Comparison of ENCODE assay signal across 15 cellular contexts in genomic region chr4:169033660-169034059, GRCh38. TPM values are rescaled to one million over a fixed set of nuclear protein-coding genes. Genes with fewer than 3 reads are reported as not detected.
DNase-seq lines count a peak whose midpoint lies in the region; FAIRE-seq and TF ChIP-seq lines count a peak whose summit lies in the region.
"Had no signal": no experiment of that assay in that cellular context is flagged by ENCODE, and none has a peak within 500 bp of the region (broad histone marks: within the 10 kb centered on the region; RNA-seq: fewer than 3 reads in every experiment).

No MANE protein-coding gene starts in this region.

- FAIRE-seq in keratinocyte (lab: Jason Lieb, UNC) = peak; percentile 87
- FAIRE-seq: D721Med had no signal

- H3K9me1 ChIP-seq in keratinocyte (ENCODE audit: control insufficient read depth, extremely low read depth, insufficient read depth, low read length) = no peaks in the 10 kb centered on the region

- no peaks in the 10 kb centered on the region for H4K20me1 ChIP-seq in keratinocyte (ENCODE audit: control insufficient read depth, extremely low read depth, insufficient read depth, low read length)

- H3K9me3 ChIP-seq in keratinocyte (ENCODE audit: control insufficient read depth, low read depth, low read length) = no peaks in the 10 kb centered on the region

- no peaks in the 10 kb centered on the region for H3K36me3 ChIP-seq in keratinocyte (ENCODE audit: control insufficient read depth in 2 of 2, extremely low read depth in 1 of 2, insufficient read depth in 2 of 2, low read length in 2 of 2)

- dilution Hi-C loops in keratinocyte (cut with MboI; ENCODE audit: extremely low pct_ligation_motif_present, low sequenced_read_pairs) = no loop called here

- POLR2A ChIA-PET in HEK293T (lab: Yijun Ruan, JAX) = interaction anchor here (0.6 to 1.6 kb wide), 9 partner anchors 8 to 219 kb away, joined by 3 to 8 read pairs (median 3); partner anchors contain the start of gene CBR4
- POLR2A ChIA-PET in RWPE1 (lab: Yijun Ruan, JAX; ENCODE audit: low non-redundant PET) = no interaction called here

- peak overlapping the region; percentile 11 for H3K4me2 ChIP-seq in keratinocyte (ENCODE audit: control insufficient read depth, extremely low read depth, insufficient read depth, low read depth, low read length)

- H3K4me3 ChIP-seq in keratinocyte (ENCODE audit: control insufficient read depth in 2 of 3, extremely low read depth in 1 of 3, insufficient read depth in 2 of 3, low read depth in 1 of 3, low read length in 3 of 3) (no peak overlapping the region), coronary artery (no peak overlapping the region)

- peaks cover 18% of the 10 kb centered on the region for H3K4me1 ChIP-seq in keratinocyte (ENCODE audit: control insufficient read depth, extremely low read depth, insufficient read depth, low read length)

- H3K27me3 ChIP-seq in keratinocyte (ENCODE audit: control insufficient read depth, extremely low read depth, insufficient read depth, low read length) = no peaks in the 10 kb centered on the region

- H3K27ac ChIP-seq in RWPE1 = no peak overlapping the region
- H3K27ac ChIP-seq in keratinocyte (ENCODE audit: control insufficient read depth, insufficient read depth, low read length) = no peak overlapping the region
- no peak overlapping the region for H3K27ac ChIP-seq in coronary artery
- H3K27ac ChIP-seq: 22Rv1, HL-60 had no signal

- no peak overlapping the region for H3K9ac ChIP-seq in keratinocyte (ENCODE audit: control insufficient read depth, extremely low read depth, insufficient read depth, low read length)

- CTCF ChIA-PET in HEK293T (lab: Yijun Ruan, JAX) = interaction anchor here (0.6 kb wide), 2 partner anchors 10 to 1077 kb away, joined by 3 to 4 read pairs; no protein-coding TSS in a partner anchor
- CTCF ChIA-PET in RWPE1 (lab: Yijun Ruan, JAX) = no interaction called here

- H3K79me2 ChIP-seq in keratinocyte (ENCODE audit: control insufficient read depth, insufficient read depth, low read length) = no peaks in the 10 kb centered on the region

- H2AFZ ChIP-seq in keratinocyte (ENCODE audit: control insufficient read depth, low read length) = peak overlapping the region; percentile 45

- no peak for TF ChIP-seq CTCF in RWPE1 (conservative IDR thresholded peaks at IDR 0.05; ENCODE audit: low read depth)
- no peak for TF ChIP-seq CTCF in keratinocyte (optimal IDR thresholded peaks at IDR 0.05 in 1 of 3, IDR thresholded peaks at IDR 0.05 in 1 of 3, conservative IDR thresholded peaks at IDR 0.05 in 1 of 3; ENCODE audit: extremely low read depth in 1 of 3, insufficient read depth in 2 of 3, low read length in 3 of 3)
- no peak for TF ChIP-seq CTCF in coronary artery (IDR thresholded peaks at IDR 0.05)

- DNase-seq in DMS53 (lab: John Stamatoyannopoulos, UW) (peak; percentile 7), DMS53 treated with DMSO at 0.1 percent for 48 hours (lab: John Stamatoyannopoulos, UW; ENCODE audit: unreplicated experiment) (no peak), HEK293T (ENCODE audit: extremely low spot score) (peak; percentile 87), RWPE1 (ENCODE audit: low spot score) (peak; percentile 73), keratinocyte (ENCODE audit: low read depth, low spot score) (no peak), coronary artery (ENCODE audit: low spot score) (no peak), activated gamma-delta T cell treated with Interleukin-2 at 50 U/mL for 16 hours (no peak)
- DNase-seq in effector CD8-positive, alpha-beta T cell (lab: John Stamatoyannopoulos, UW) = no peak
- DNase-seq: activated CD4-positive, alpha-beta T cell treated with anti-CD3 and anti-CD28 coated beads for 1 hour; activated T-cell treated with anti-CD3 and anti-CD28 coated beads, Interleukin-2, amount 50 U/mL, for 72 hours; NCI-H1694; Right ventricle myocardium superior had no signal

TF ChIP-seq in HEK293T, 16 proteins besides CTCF, POLR2A, EP300 and RAD21:
- TF ChIP-seq ELF4 (IDR thresholded peaks at IDR 0.05) = no peak
- peak; percentile 59 for TF ChIP-seq L3MBTL2 (conservative IDR thresholded peaks at IDR 0.05)
- TF ChIP-seq ARNT (IDR thresholded peaks at IDR 0.05) = no peak

RNA-seq across cellular contexts. Expression of gene CBR4, which starts 23.6 kb away (rescaled TPM):
- 5.3 to 9.1 TPM (median 6.3 TPM) in 3 replicates for polyA plus RNA-seq in keratinocyte
- polyA plus RNA-seq in keratinocyte (2011; ENCODE audit: low read depth) = 7.5 TPM
- polyA plus RNA-seq in keratinocyte (2011; cell fraction: cytosol; rRNA removed) = 3.5 and 5.4 TPM in 2 replicates
- 10.9 and 12.9 TPM in 2 replicates for polyA plus RNA-seq in keratinocyte (2011; cell fraction: nucleus; rRNA removed)
- polyA plus RNA-seq in keratinocyte (2012; ENCODE audit: low replicate concordance) = 7.5 and 9.4 TPM in 2 replicates
- 3.3 to 10.6 TPM (median 4.0 TPM) in 3 replicates for polyA minus RNA-seq in keratinocyte
- 5.2 TPM for polyA minus RNA-seq in keratinocyte (2011; cell fraction: cytosol; rRNA and poly(A)+ RNA removed)
- 8.5 and 14.3 TPM in 2 replicates for polyA minus RNA-seq in keratinocyte (2011; cell fraction: nucleus; rRNA and poly(A)+ RNA removed)

Comparison
In these comparisons a context has a peak if more than half of its experiments do, and no peak if none do; other contexts are left out.
1. DNase-seq: peak in DMS53 (single experiment), HEK293T (single experiment) and RWPE1 (single experiment); none in DMS53 treated with DMSO at 0.1 percent for 48 hours (single experiment), keratinocyte (single experiment), coronary artery (single experiment), activated gamma-delta T cell treated with Interleukin-2 at 50 U/mL for 16 hours (single experiment) and effector CD8-positive, alpha-beta T cell (single experiment).